Comparison of ENCODE assay signal across 8 cellular contexts in the genomic region with DNA sequence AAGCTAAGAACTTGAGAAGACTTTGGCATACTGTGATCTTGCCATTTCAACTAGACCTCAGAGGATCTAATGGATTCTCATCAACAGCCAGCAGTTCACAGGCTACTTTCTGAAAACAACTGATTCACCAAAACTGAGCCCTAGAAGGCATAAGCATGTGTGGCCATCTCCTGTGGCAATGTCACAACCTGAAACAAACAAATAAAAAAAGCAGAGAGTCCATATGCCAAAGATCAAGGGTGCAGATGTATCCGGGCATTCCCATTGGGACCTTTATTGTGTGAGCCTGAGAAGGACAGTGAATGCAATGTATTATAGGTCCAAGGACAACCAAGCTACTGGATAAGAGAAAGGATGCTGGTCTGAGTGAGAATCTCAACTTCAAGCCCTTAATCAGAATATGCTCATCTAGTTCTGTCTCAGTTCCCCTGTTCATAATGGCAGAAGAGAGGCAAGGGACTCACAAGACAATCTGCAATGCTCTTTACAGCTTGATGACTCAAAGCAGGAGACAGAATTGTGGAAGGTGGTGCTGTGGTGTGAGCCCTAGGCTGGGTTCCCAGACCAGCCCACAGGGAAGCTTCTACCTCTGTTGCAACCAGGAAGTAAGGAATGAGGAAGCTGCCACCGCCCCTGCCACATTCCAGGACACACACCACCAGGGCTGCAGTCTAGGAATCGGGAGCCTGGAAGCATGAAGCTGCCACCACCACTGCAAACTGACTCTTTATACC.
DNase-seq lines count a peak whose midpoint lies in the region; ATAC-seq and TF ChIP-seq lines count a peak whose summit lies in the region.

No MANE protein-coding gene starts in this region.

- DNase-seq in GM13976 (ENCODE audit: low spot score) (peak; percentile 37), HK-2 (ENCODE audit: unreplicated experiment) (peak; percentile 5), fibroblast of villous mesenchyme (ENCODE audit: low read depth) (peak; percentile 66), activated gamma-delta T cell treated with Interleukin-2 at 50 U/mL for 16 hours (no peak), NCI-H146 (lab: John Stamatoyannopoulos, UW) (no peak), NCI-H187 treated with DMSO at 0.1 percent for 48 hours (lab: John Stamatoyannopoulos, UW) (no peak)
- DNase-seq in activated CD4-positive, CD25-positive, alpha-beta regulatory T cell treated with anti-CD3 and anti-CD28 coated beads, Interleukin-2, amount 50 U/mL, for 72 hours: no peak

- no peak overlapping the region for H3K4me3 ChIP-seq in fibroblast of villous mesenchyme (ENCODE audit: low read depth, low read length)

- ATAC-seq in GM21723 (IDR thresholded peaks at IDR 0.05; ENCODE audit: unreplicated experiment): peak; percentile 94

- TF ChIP-seq CTCF in GM13976 (IDR thresholded peaks at IDR 0.05; ENCODE audit: borderline replicate concordance, control extremely low read depth, extremely low read depth, insufficient read depth, missing control alignments): no peak
- no peak for TF ChIP-seq CTCF in fibroblast of villous mesenchyme (IDR thresholded peaks at IDR 0.05; ENCODE audit: insufficient read depth, low read depth, low read length)

- in situ Hi-C loops in GM13976 (cut with MboI; ENCODE audit: low sequenced_read_pairs, unreplicated experiment): no loop called here

Comparison
In these comparisons a context has a peak if more than half of its experiments do, and no peak if none do; other contexts are left out.
1. DNase-seq: peak in GM13976 (single experiment), HK-2 (single experiment) and fibroblast of villous mesenchyme (single experiment); none in activated CD4-positive, CD25-positive, alpha-beta regulatory T cell treated with anti-CD3 and anti-CD28 coated beads, Interleukin-2, amount 50 U/mL, for 72 hours (single experiment), activated gamma-delta T cell treated with Interleukin-2 at 50 U/mL for 16 hours (single experiment), NCI-H146 (single experiment) and NCI-H187 treated with DMSO at 0.1 percent for 48 hours (single experiment).